23 cellular contexts compared by ENCODE assay signal in the genomic region with DNA sequence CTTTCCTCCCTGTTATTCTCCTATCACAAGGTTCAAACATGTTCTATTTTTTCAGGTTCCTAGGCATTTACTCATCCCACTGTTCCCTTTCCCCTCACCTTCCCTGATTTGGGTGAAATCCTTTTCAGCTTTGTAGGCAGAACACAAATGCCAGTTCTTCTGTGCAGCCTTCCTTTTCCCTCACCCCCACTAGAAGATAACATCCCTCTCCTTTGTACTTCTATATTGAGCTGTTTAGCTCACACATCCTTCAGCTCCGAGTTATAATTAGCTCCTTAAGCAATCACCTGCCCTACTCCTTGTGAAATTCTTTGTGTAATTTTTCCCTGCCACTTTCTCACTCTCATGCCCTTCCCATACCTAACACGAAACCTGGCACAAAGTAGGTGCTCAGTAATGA.
DNase-seq lines count a peak whose midpoint lies in the region; ATAC-seq and TF ChIP-seq lines count a peak whose summit lies in the region.
"Had no signal": no experiment of that assay in that cellular context is flagged by ENCODE, and none has a peak within 500 bp of the region (broad histone marks: within the 10 kb centered on the region; RNA-seq: fewer than 3 reads in every experiment).

No MANE protein-coding gene starts in this region.

- intact Hi-C loops in left lung (cut with DNase I) (no loop called here), transverse colon (cut with DNase I; ENCODE audit: low total_unique reads) (no loop called here)

- no peak for TF ChIP-seq EP300 in transverse colon (IDR thresholded peaks at IDR 0.05; ENCODE audit: low read depth)

- H3K4me1 ChIP-seq in cardiac muscle cell (ENCODE audit: low read depth) (peaks cover 13% of the 10 kb centered on the region), left lung (peaks cover 0 to 7% of the 10 kb centered on the region in 2 donors), transverse colon (no peaks in the 10 kb centered on the region)
- H3K4me1 ChIP-seq: Caco-2 had no signal

- H3K9me3 ChIP-seq in cardiac muscle cell (ENCODE audit: low read depth) (no peaks in the 10 kb centered on the region), left lung (no peaks in the 10 kb centered on the region), transverse colon (no peaks in the 10 kb centered on the region)
- H3K9me3 ChIP-seq: Caco-2 had no signal

- in situ Hi-C loops in transverse colon (cut with MboI; ENCODE audit: low pct_ligation_motif_present in 1 of 4, low pct_unique_long_range_greater_than_20kb in 1 of 4, low sequenced_read_pairs in 3 of 4), result no loop called here

- TF ChIP-seq CTCF in cardiac muscle cell (IDR thresholded peaks at IDR 0.05; ENCODE audit: low read depth, low read length), result no peak
- TF ChIP-seq CTCF in left lung (IDR thresholded peaks at IDR 0.05), result no peak
- TF ChIP-seq CTCF in transverse colon (IDR thresholded peaks at IDR 0.05), result no peak

- peak; percentile 50 for ATAC-seq in left lung
- ATAC-seq in naive thymus-derived CD8-positive, alpha-beta T cell, result no peak
- no peak for ATAC-seq in activated T-helper 17 cell treated with anti-CD3 and anti-CD28 coated beads, Interleukin-2, amount 50 U/mL, for 72 hours (replicated peaks)
- ATAC-seq: HepG2 had no signal

- H3K9me3 Mint-ChIP-seq in naive thymus-derived CD8-positive, alpha-beta T cell, result peaks cover 0 to 2% (median 0%) of the 10 kb centered on the region in 9 donors
- H3K9me3 Mint-ChIP-seq in activated T-helper 17 cell treated with anti-CD3 and anti-CD28 coated beads, Interleukin-2, amount 50 U/mL, for 72 hours, result no peaks in the 10 kb centered on the region
- no peaks in the 10 kb centered on the region for H3K9me3 Mint-ChIP-seq in T-helper 2 cell treated with Interferon-gamma antibody and Interleukin-4, amounts not matched to agents 5 μg/mL and 100 μg/mL, for 36 hours
- H3K9me3 Mint-ChIP-seq: CD4-positive, alpha-beta T cell had no signal

- H3K4me3 Mint-ChIP-seq in naive thymus-derived CD8-positive, alpha-beta T cell, result no peak overlapping the region
- no peak overlapping the region for H3K4me3 Mint-ChIP-seq in activated T-helper 17 cell treated with anti-CD3 and anti-CD28 coated beads, Interleukin-2, amount 50 U/mL, for 72 hours
- no peak overlapping the region for H3K4me3 Mint-ChIP-seq in T-helper 2 cell treated with Interferon-gamma antibody and Interleukin-4, amounts not matched to agents 5 μg/mL and 100 μg/mL, for 36 hours
- H3K4me3 Mint-ChIP-seq: B cell; CD4-positive, alpha-beta T cell had no signal

- DNase-seq in SIG-M5 treated with dmso at 0.1 percent for 504 hours (lab: John Stamatoyannopoulos, UW; ENCODE audit: unreplicated experiment), result peak; percentile 1
- DNase-seq in SIG-M5 (lab: John Stamatoyannopoulos, UW), result no peak
- peak in 1 of 2 donors; percentile 33 for DNase-seq in cardiac muscle cell (ENCODE audit: low read depth in 1 of 2, low spot score in 1 of 2)
- DNase-seq in left lung, result no peak
- no peak for DNase-seq in naive thymus-derived CD8-positive, alpha-beta T cell
- no peak for DNase-seq in transverse colon
- no peak for DNase-seq in T-helper 2 cell treated with Interferon-gamma antibody and Interleukin-4, amounts not matched to agents 5 μg/mL and 100 μg/mL, for 36 hours (ENCODE audit: low spot score)
- DNase-seq: 8988T; Caco-2; CD4-positive, alpha-beta T cell; DMS153; GDM1; KG1; NCI-H1048; NCI-H1436 treated with DMSO at 0.1 percent for 48 hours; NCI-H2029; NCI-H345; NCI-H524 treated with DMSO at 0.1 percent for 48 hours; PC-9 had no signal

- H3K27ac ChIP-seq in cardiac muscle cell (peak overlapping the region; percentile 60), left lung (no peak overlapping the region), transverse colon (no peak overlapping the region)
- H3K27ac ChIP-seq: PC-9, RWPE1 had no signal

- peaks cover 0 to 3% (median 0%) of the 10 kb centered on the region in 4 donors for H3K4me1 Mint-ChIP-seq in naive thymus-derived CD8-positive, alpha-beta T cell
- peaks cover 6% of the 10 kb centered on the region for H3K4me1 Mint-ChIP-seq in activated T-helper 17 cell treated with anti-CD3 and anti-CD28 coated beads, Interleukin-2, amount 50 U/mL, for 72 hours
- no peaks in the 10 kb centered on the region for H3K4me1 Mint-ChIP-seq in T-helper 2 cell treated with Interferon-gamma antibody and Interleukin-4, amounts not matched to agents 5 μg/mL and 100 μg/mL, for 36 hours (ENCODE audit: low read depth)
- H3K4me1 Mint-ChIP-seq: B cell had no signal

- TF ChIP-seq POLR2A in transverse colon (IDR thresholded peaks at IDR 0.05), result no peak

- POLR2A ChIA-PET in naive thymus-derived CD8-positive, alpha-beta T cell (lab: Charles Lee), result no interaction called here

- no peaks in the 10 kb centered on the region for H3K27me3 ChIP-seq in cardiac muscle cell
- H3K27me3 ChIP-seq in left lung, result no peaks in the 10 kb centered on the region
- H3K27me3 ChIP-seq in transverse colon, result no peaks in the 10 kb centered on the region

- 38 to 40% methylated on average over 1 to 2 of the region's 2 CpGs for WGBS in transverse colon (ENCODE audit: low coverage in 1 of 2), 2 donors

- H3K27ac Mint-ChIP-seq in naive thymus-derived CD8-positive, alpha-beta T cell, result no peak overlapping the region
- H3K27ac Mint-ChIP-seq in activated T-helper 17 cell treated with anti-CD3 and anti-CD28 coated beads, Interleukin-2, amount 50 U/mL, for 72 hours, result no peak overlapping the region
- H3K27ac Mint-ChIP-seq in T-helper 2 cell treated with Interferon-gamma antibody and Interleukin-4, amounts not matched to agents 5 μg/mL and 100 μg/mL, for 36 hours, result no peak overlapping the region
- H3K27ac Mint-ChIP-seq: B cell; CD4-positive, alpha-beta T cell had no signal

- H3K27me3 Mint-ChIP-seq in naive thymus-derived CD8-positive, alpha-beta T cell, result no peaks in the 10 kb centered on the region
- H3K27me3 Mint-ChIP-seq in activated T-helper 17 cell treated with anti-CD3 and anti-CD28 coated beads, Interleukin-2, amount 50 U/mL, for 72 hours, result no peaks in the 10 kb centered on the region
- H3K27me3 Mint-ChIP-seq in T-helper 2 cell treated with Interferon-gamma antibody and Interleukin-4, amounts not matched to agents 5 μg/mL and 100 μg/mL, for 36 hours (ENCODE audit: low read depth), result no peaks in the 10 kb centered on the region
- H3K27me3 Mint-ChIP-seq: B cell; CD4-positive, alpha-beta T cell had no signal

- H3K36me3 Mint-ChIP-seq in naive thymus-derived CD8-positive, alpha-beta T cell, result no peaks in the 10 kb centered on the region
- H3K36me3 Mint-ChIP-seq in activated T-helper 17 cell treated with anti-CD3 and anti-CD28 coated beads, Interleukin-2, amount 50 U/mL, for 72 hours (ENCODE audit: low read depth), result no peaks in the 10 kb centered on the region
- no peaks in the 10 kb centered on the region for H3K36me3 Mint-ChIP-seq in T-helper 2 cell treated with Interferon-gamma antibody and Interleukin-4, amounts not matched to agents 5 μg/mL and 100 μg/mL, for 36 hours (ENCODE audit: low read depth)

- H3K4me3 ChIP-seq in cardiac muscle cell (no peak overlapping the region), left lung (no peak overlapping the region), transverse colon (no peak overlapping the region)
- H3K4me3 ChIP-seq: PC-9 had no signal

- H3K36me3 ChIP-seq in cardiac muscle cell, result no peaks in the 10 kb centered on the region
- H3K36me3 ChIP-seq in left lung, result no peaks in the 10 kb centered on the region
- no peaks in the 10 kb centered on the region for H3K36me3 ChIP-seq in transverse colon
